ENCODE assay signal across 1 cellular context in genomic region chr2:231643494-231643888, GRCh38.
TF ChIP-seq lines count a peak whose summit lies in the region.

No MANE protein-coding gene starts in this region.

TF ChIP-seq in A549, 52 proteins besides CTCF, POLR2A, EP300 and RAD21 (continued from another document):
- TF ChIP-seq ZFP36 (IDR thresholded peaks at IDR 0.05; ENCODE audit: borderline replicate concordance, partially characterized antibody) (no peak), MAX (IDR thresholded peaks at IDR 0.05) (no peak), GATA3 (IDR thresholded peaks at IDR 0.05; ENCODE audit: borderline replicate concordance) (no peak), HOXB5 (CRISPR knock-in tag; IDR thresholded peaks at IDR 0.05) (no peak), MAFK (IDR thresholded peaks at IDR 0.05; ENCODE audit: partially characterized antibody) (no peak), EHF (CRISPR knock-in tag; IDR thresholded peaks at IDR 0.05) (no peak), CHD2 (IDR thresholded peaks at IDR 0.05; ENCODE audit: low read length, partially characterized antibody) (no peak), SREBF2 (IDR thresholded peaks at IDR 0.05) (no peak), RARB (CRISPR knock-in tag; IDR thresholded peaks at IDR 0.05) (no peak), CHD4 (IDR thresholded peaks at IDR 0.05; ENCODE audit: borderline replicate concordance) (no peak), NFE2L2 (conservative IDR thresholded peaks at IDR 0.05; ENCODE audit: low read length) (no peak), ATOH8 (CRISPR knock-in tag; IDR thresholded peaks at IDR 0.05; ENCODE audit: low read depth) (no peak), ZC3H11A (IDR thresholded peaks at IDR 0.05) (no peak)
